In genomic region chr3:59043391-59043790, GRCh38 we compare ENCODE assay signal across 22 cellular contexts. TPM values are rescaled to one million over a fixed set of nuclear protein-coding genes. Genes with fewer than 3 reads are reported as not detected.
DNase-seq lines count a peak whose midpoint lies in the region; ATAC-seq lines count a peak whose summit lies in the region.
"Had no signal": no experiment of that assay in that cellular context is flagged by ENCODE, and none has a peak within 500 bp of the region (broad histone marks: within the 10 kb centered on the region; RNA-seq: fewer than 3 reads in every experiment).

No MANE protein-coding gene starts in this region.

- peaks cover 0 to 55% (median 33%) of the 10 kb centered on the region in 10 experiments; a peak in 17 of 20 replicates for H3K4me1 ChIP-seq in BLaER1 treated with 17β-estradiol and CSF1 and Interleukin-3, amounts not matched to agents 10 nM and 100 nM
- H3K4me1 ChIP-seq: SJSA1 had no signal

- in situ Hi-C loops in KBM-7 (cut with MboI; ENCODE audit: low pct_unique_long_range_greater_than_20kb, low sequenced_read_pairs), result no loop called here

- H3K27ac ChIP-seq in BLaER1 treated with 17β-estradiol and CSF1 and Interleukin-3, amounts not matched to agents 10 nM and 100 nM, result peak overlapping the region in 3 of 11 experiments; percentile 1 to 23 (median 1); a peak in 3 of 22 replicates
- H3K27ac ChIP-seq: C4-2B, SJSA1 had no signal

- no peaks in the 10 kb centered on the region for H3K4me1 Mint-ChIP-seq in memory B cell
- H3K4me1 Mint-ChIP-seq: activated CD4-positive, alpha-beta T cell treated with anti-CD3 and anti-CD28 coated beads for 36 hours had no signal

- H3K4me3 ChIP-seq in BLaER1 treated with 17β-estradiol and CSF1 and Interleukin-3, amounts not matched to agents 10 nM and 100 nM, result no peak overlapping the region
- H3K4me3 ChIP-seq: SJSA1 had no signal

- no peaks in the 10 kb centered on the region for H3K36me3 Mint-ChIP-seq in memory B cell
- H3K36me3 Mint-ChIP-seq: activated naive CD4-positive, alpha-beta T cell treated with anti-CD3 and anti-CD28 coated beads, Interleukin-2, amount 50 U/mL, for 72 hours had no signal

- H3K4me2 ChIP-seq in BLaER1 treated with 17β-estradiol and CSF1 and Interleukin-3, amounts not matched to agents 10 nM and 100 nM, result peak overlapping the region in 7 of 11 experiments; percentile 30 to 76 (median 46); a peak in 14 of 22 replicates

- no peak overlapping the region for H3K27ac Mint-ChIP-seq in memory B cell
- H3K27ac Mint-ChIP-seq: activated CD4-positive, alpha-beta T cell treated with anti-CD3 and anti-CD28 coated beads for 36 hours; activated naive CD4-positive, alpha-beta T cell treated with anti-CD3 and anti-CD28 coated beads, Interleukin-2, amount 50 U/mL, for 72 hours; HFFc6; nephron progenitor cell had no signal

- peaks cover 0 to 3% (median 1%) of the 10 kb centered on the region in 11 experiments; a peak in 9 of 22 replicates for H3K9me3 ChIP-seq in BLaER1 treated with 17β-estradiol and CSF1 and Interleukin-3, amounts not matched to agents 10 nM and 100 nM (replicated peaks in 1 of 11)
- H3K9me3 ChIP-seq: SJSA1 had no signal

- H3K27me3 ChIP-seq in BLaER1 treated with 17β-estradiol and CSF1 and Interleukin-3, amounts not matched to agents 10 nM and 100 nM, result no peaks in the 10 kb centered on the region
- H3K27me3 ChIP-seq: SJSA1 had no signal

- no peak overlapping the region for H3K9ac ChIP-seq in BLaER1 treated with 17β-estradiol and CSF1 and Interleukin-3, amounts not matched to agents 10 nM and 100 nM

- ATAC-seq in memory B cell (ENCODE audit: low read depth), result peak; percentile 22
- ATAC-seq in esophagus mucosa, result no peak
- ATAC-seq: activated CD4-positive, alpha-beta T cell treated with anti-CD3 and anti-CD28 coated beads for 36 hours; activated naive CD4-positive, alpha-beta T cell treated with anti-CD3 and anti-CD28 coated beads, Interleukin-2, amount 50 U/mL, for 72 hours; left colon had no signal

- peak; percentile 31 for DNase-seq in NCI-H146 treated with DMSO at 0.1 percent for 48 hours (lab: John Stamatoyannopoulos, UW; ENCODE audit: unreplicated experiment)
- peak; percentile 64 for DNase-seq in NCI-H748 treated with DMSO at 0.1 percent for 48 hours (lab: John Stamatoyannopoulos, UW)
- no peak for DNase-seq in memory B cell (ENCODE audit: low spot score in 2 of 2)
- DNase-seq in DMS79 treated with DMSO at 0.1 percent for 48 hours (lab: John Stamatoyannopoulos, UW), result no peak
- no peak for DNase-seq in KBM-7
- DNase-seq in activated CD4-positive, alpha-beta T cell treated with anti-CD3 and anti-CD28 coated beads for 48 hours, result no peak
- DNase-seq: ACHN; activated CD4-positive, alpha-beta T cell treated with anti-CD3 and anti-CD28 coated beads for 36 hours; aorta; dermis blood vessel endothelial cell; GDM1; HFFc6; left colon; MM.1S; NCI-H774; nephron progenitor cell; stimulated activated CD4-positive, alpha-beta T cell treated with anti-CD3 and anti-CD28 coated beads, Interleukin-1b, Interleukin-23, amount 100 ng/mL, for 48 hours had no signal

- H4K20me1 ChIP-seq in BLaER1 treated with 17β-estradiol and CSF1 and Interleukin-3, amounts not matched to agents 10 nM and 100 nM, result no peaks in the 10 kb centered on the region

- H3K27me3 Mint-ChIP-seq in memory B cell, result no peaks in the 10 kb centered on the region
- H3K27me3 Mint-ChIP-seq: activated CD4-positive, alpha-beta T cell treated with anti-CD3 and anti-CD28 coated beads for 36 hours had no signal

- H3K36me3 ChIP-seq in BLaER1 treated with 17β-estradiol and CSF1 and Interleukin-3, amounts not matched to agents 10 nM and 100 nM, result peaks cover 0 to 41% (median 5%) of the 10 kb centered on the region in 11 experiments; a peak in 11 of 22 replicates
- H3K36me3 ChIP-seq: SJSA1 had no signal

- H3K9me3 Mint-ChIP-seq in memory B cell, result no peaks in the 10 kb centered on the region
- H3K9me3 Mint-ChIP-seq: activated naive CD4-positive, alpha-beta T cell treated with anti-CD3 and anti-CD28 coated beads, Interleukin-2, amount 50 U/mL, for 72 hours; HFFc6; nephron progenitor cell had no signal

- no peak overlapping the region for H3K4me3 Mint-ChIP-seq in memory B cell
- H3K4me3 Mint-ChIP-seq: activated CD4-positive, alpha-beta T cell treated with anti-CD3 and anti-CD28 coated beads for 36 hours; HFFc6; nephron progenitor cell had no signal

RNA-seq across cellular contexts. Expression of gene CFAP20DC, which starts 6.4 kb away (rescaled TPM):
- total RNA-seq in esophagus mucosa, result 8.7 TPM

Comparison
In these comparisons a context has a peak if more than half of its experiments do, and no peak if none do; other contexts are left out.
1. DNase-seq: peak in NCI-H146 treated with DMSO at 0.1 percent for 48 hours (single experiment) and NCI-H748 treated with DMSO at 0.1 percent for 48 hours (single experiment); none in memory B cell (0 of 2), DMS79 treated with DMSO at 0.1 percent for 48 hours (single experiment), KBM-7 (single experiment) and activated CD4-positive, alpha-beta T cell treated with anti-CD3 and anti-CD28 coated beads for 48 hours (single experiment).